Comparison of ENCODE assay signal across 8 cellular contexts in the genomic region with DNA sequence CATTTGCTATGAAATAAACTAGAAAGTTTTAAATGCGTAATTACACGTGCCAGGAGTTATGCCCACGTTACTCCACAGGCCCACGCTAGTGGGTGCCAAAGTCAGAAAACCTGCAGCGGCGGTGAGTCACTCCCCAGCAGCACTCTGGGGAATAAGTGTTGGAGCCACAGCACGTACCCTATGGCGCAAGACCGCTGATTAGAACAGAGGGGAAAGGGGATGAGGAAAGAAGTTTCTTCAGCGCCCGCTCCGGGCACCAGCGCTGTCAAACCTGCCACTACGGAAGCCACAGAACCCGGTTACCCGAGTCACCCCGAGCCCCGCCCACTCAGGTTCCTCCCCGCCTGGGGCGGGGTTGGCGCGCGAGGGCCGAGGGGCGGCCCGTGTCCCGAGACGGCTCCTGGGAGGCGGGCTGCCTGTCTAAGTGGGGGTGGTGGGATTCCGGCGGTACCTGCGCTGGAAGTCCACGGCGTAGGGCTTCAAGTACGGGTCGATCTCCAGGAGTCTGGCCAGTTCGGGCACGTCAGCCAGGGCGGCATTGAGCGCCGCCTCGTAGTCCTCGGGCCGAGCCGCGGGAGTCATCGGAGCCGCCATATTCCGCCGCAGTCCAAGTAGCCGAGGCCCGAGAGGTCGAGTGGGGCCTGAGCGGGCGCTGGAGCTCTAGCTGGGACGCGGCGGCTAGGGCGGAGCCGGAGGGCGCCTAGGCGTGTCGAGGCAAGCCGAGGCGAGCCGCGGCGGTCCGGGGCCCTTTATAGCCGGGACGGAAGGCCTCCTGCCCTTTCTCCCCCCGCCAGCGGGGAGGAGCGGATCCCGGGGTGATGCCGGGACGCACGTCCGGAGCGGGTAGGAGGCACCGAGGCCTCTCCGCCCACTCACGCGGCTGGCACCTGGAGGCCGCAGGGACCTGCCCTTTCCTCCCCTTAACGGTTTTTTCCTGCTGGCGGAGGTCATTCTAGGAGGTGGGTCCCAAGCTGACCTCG.
DNase-seq lines count a peak whose midpoint lies in the region; ATAC-seq lines count a peak whose summit lies in the region.

A gene (minus strand): TSS at position 722 of the 980 bp plus-strand sequence. CDS start 128 bp downstream, at position 594.

- DNase-seq in CMK (ENCODE audit: low read depth), result peak; percentile 22
- DNase-seq in HK-2 (ENCODE audit: unreplicated experiment), result peak; percentile 87
- DNase-seq in NK-92 (lab: John Stamatoyannopoulos, UW; ENCODE audit: unreplicated experiment), result peak; percentile 31
- peak; percentile 98 for DNase-seq in activated CD8-positive, alpha-beta memory T cell treated with anti-CD3 and anti-CD28 coated beads for 24 hours
- peak; percentile 75 to 82 (median 81) for DNase-seq in effector memory CD4-positive, alpha-beta T cell
- DNase-seq in medulla oblongata (ENCODE audit: extremely low spot score), result peak; percentile 97
- peak; percentile 77 for DNase-seq in stimulated activated CD8-positive, alpha-beta memory T cell treated with anti-CD3 and anti-CD28 coated beads, Interleukin-12 subunit alpha, Interleukin-12 subunit beta, amount 100 ng/mL, for 1 hour (ENCODE audit: low read depth)

- peak within 1 kb of the TSS; percentile 96 for H3K27ac ChIP-seq in effector memory CD4-positive, alpha-beta T cell (ENCODE audit: insufficient read depth, low read length, poor library complexity, severe bottlenecking)

- ATAC-seq in GM19452 (IDR thresholded peaks at IDR 0.05; ENCODE audit: unreplicated experiment), result peak; percentile 90

- peaks cover 6% of the 10 kb centered on the region for H3K4me1 ChIP-seq in effector memory CD4-positive, alpha-beta T cell (ENCODE audit: control insufficient read depth, insufficient read depth, low read length, poor library complexity, severe bottlenecking)

- H3K9me3 ChIP-seq in effector memory CD4-positive, alpha-beta T cell (ENCODE audit: control insufficient read depth, low read length), result no peaks in the 10 kb centered on the region

- no peaks in the 10 kb centered on the region for H3K36me3 ChIP-seq in effector memory CD4-positive, alpha-beta T cell (ENCODE audit: control insufficient read depth, insufficient read depth, low read length)

- no peaks in the 10 kb centered on the region for H3K27me3 ChIP-seq in effector memory CD4-positive, alpha-beta T cell (replicated peaks; ENCODE audit: control insufficient read depth, insufficient read depth, low read length, poor library complexity, severe bottlenecking)

- peak within 1 kb of the TSS; percentile 83 for H3K4me3 ChIP-seq in effector memory CD4-positive, alpha-beta T cell (ENCODE audit: insufficient read depth, low read depth, low read length, poor library complexity, severe bottlenecking)

Comparison
In these comparisons a context has a peak if more than half of its experiments do, and no peak if none do; other contexts are left out.
1. Peak in every context shown above with its lines: DNase-seq, ATAC-seq, H3K4me3 ChIP-seq and H3K27ac ChIP-seq.
2. DNase-seq: peak in every context shown above with its lines; median percentile 98 in activated CD8-positive, alpha-beta memory T cell treated with anti-CD3 and anti-CD28 coated beads for 24 hours; 97 in medulla oblongata; 87 in HK-2; 81 in effector memory CD4-positive, alpha-beta T cell; 77 in stimulated activated CD8-positive, alpha-beta memory T cell treated with anti-CD3 and anti-CD28 coated beads, Interleukin-12 subunit alpha, Interleukin-12 subunit beta, amount 100 ng/mL, for 1 hour; 31 in NK-92; 22 in CMK.